10 cellular contexts compared by ENCODE assay signal in genomic region chr4:113610542-113610941, GRCh38.
"Had no signal": no experiment of that assay in that cellular context is flagged by ENCODE, and none has a peak within 500 bp of the region (broad histone marks: within the 10 kb centered on the region; RNA-seq: fewer than 3 reads in every experiment).

No MANE protein-coding gene starts in this region.

- H3K27ac Mint-ChIP-seq: neural progenitor cell had no signal

- H3K4me1 ChIP-seq: neural progenitor cell, uterus had no signal

- H3K4me3 Mint-ChIP-seq: activated T-cell treated with anti-CD3 and anti-CD28 coated beads, Interleukin-2, amount 50 U/mL, for 4 hours; neural progenitor cell had no signal

- H3K27me3 ChIP-seq: foreskin keratinocyte, neural progenitor cell, uterus had no signal

- H3K9me3 Mint-ChIP-seq: activated T-cell treated with anti-CD3 and anti-CD28 coated beads, Interleukin-2, amount 50 U/mL, for 4 hours had no signal

- ATAC-seq: activated CD4-positive, CD25-positive, alpha-beta regulatory T cell treated with anti-CD3 and anti-CD28 coated beads, Interleukin-2, amount 50 U/mL, for 24 hours; activated T-cell treated with anti-CD3 and anti-CD28 coated beads, Interleukin-2, amount 50 U/mL, for 4 hours; foreskin keratinocyte had no signal

- H3K27ac ChIP-seq: foreskin keratinocyte, neural progenitor cell, uterus had no signal

- H3K36me3 ChIP-seq: neural progenitor cell, uterus had no signal

- DNase-seq: activated CD4-positive, alpha-beta T cell treated with anti-CD3 and anti-CD28 coated beads, Interleukin-2, amount 50 U/mL, for 4 hours; activated gamma-delta T cell treated with Interleukin-2 at 50 U/mL for 16 hours; activated T-cell treated with anti-CD3 and anti-CD28 coated beads, Interleukin-2, amount 50 U/mL, for 4 hours; foreskin keratinocyte; head of caudate nucleus; posterior cingulate gyrus; small intestine; uterus had no signal

- H3K4me3 ChIP-seq: neural progenitor cell, uterus had no signal

- H3K9me3 ChIP-seq: uterus had no signal
